Comparison of ENCODE assay signal across 9 cellular contexts in the genomic region with DNA sequence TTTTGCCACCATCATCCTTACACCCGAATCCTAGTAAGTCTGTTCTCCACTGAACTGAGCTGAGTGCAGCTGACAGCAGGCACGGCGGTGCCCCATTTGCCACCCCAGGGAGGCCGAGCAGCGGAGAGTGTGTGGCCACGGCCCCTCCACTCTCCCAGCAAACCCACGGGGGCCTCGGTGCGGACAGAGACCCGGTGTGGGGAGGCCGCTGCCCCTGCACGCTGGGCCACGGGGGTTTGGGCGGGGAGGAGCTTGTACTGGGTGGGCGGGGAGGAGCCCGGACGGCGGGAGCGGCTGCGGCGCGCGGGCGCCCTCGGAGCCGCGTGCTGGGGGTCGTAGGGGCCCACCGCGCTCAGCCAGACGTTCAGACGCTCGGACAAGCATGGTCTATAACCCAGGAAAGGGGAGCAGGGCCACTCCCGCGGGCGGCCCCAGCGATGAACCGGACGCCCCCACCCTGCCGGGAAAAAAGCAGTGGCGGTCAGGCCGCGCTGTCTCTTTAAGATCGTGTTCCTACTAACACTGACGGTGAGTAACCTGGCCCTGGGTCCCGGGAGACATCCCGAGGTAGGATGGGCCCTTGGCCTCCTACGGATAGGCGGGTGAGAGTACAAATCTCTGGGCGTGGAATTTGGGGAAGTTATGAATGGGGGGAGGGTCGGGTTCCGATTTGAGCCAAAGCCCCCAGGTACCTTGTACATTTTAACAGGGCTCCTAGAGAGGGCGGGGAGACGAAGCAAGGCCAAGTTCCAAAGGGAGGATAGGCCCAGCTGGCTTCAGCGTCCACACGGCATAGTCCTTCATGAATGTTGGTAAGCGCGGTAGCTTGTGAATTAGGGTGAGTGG. TPM values are rescaled to one million over a fixed set of nuclear protein-coding genes. Genes with fewer than 3 reads are reported as not detected.
DNase-seq lines count a peak whose midpoint lies in the region; ATAC-seq, FAIRE-seq and TF ChIP-seq lines count a peak whose summit lies in the region.
"Had no signal": no experiment of that assay in that cellular context is flagged by ENCODE, and none has a peak within 500 bp of the region (broad histone marks: within the 10 kb centered on the region; RNA-seq: fewer than 3 reads in every experiment).

A gene with protein sequence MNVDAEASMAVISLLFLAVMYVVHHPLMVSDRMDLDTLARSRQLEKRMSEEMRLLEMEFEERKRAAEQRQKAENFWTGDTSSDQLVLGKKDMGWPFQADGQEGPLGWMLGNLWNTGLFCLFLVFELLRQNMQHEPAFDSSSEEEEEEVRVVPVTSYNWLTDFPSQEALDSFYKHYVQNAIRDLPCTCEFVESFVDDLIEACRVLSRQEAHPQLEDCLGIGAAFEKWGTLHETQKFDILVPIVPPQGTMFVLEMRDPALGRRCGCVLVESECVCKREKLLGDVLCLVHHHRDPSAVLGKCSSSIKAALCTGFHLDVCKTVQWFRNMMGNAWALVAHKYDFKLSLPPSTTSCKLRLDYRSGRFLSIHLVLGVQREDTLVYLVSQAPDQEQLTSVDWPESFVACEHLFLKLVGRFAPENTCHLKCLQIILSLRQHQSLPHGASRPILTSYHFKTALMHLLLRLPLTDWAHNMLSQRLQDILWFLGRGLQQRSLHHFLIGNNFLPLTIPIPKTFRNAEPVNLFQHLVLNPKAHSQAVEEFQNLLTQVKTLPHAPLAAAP (plus strand): TSS at position 280 of the 846 bp plus-strand sequence. CDS start 523 bp downstream, at position 803.

- H3K9ac ChIP-seq in NT2/D1 (ENCODE audit: insufficient read length, low read depth): peak within 1 kb of the TSS; percentile 77
- peak within 1 kb of the TSS; percentile 37 for H3K9ac ChIP-seq in adipocyte (ENCODE audit: low read length)
- H3K9ac ChIP-seq in keratinocyte (ENCODE audit: control insufficient read depth, extremely low read depth, insufficient read depth, low read length): peak within 1 kb of the TSS; percentile 45

- H3K4me2 ChIP-seq in keratinocyte (ENCODE audit: control insufficient read depth, extremely low read depth, insufficient read depth, low read depth, low read length): peak within 1 kb of the TSS; percentile 58

- H3K4me1 ChIP-seq in NT2/D1 (ENCODE audit: insufficient read depth, insufficient read length): peaks cover 2% of the 10 kb centered on the region
- H3K4me1 ChIP-seq in adipocyte (ENCODE audit: control insufficient read depth, insufficient read depth, low read length): peaks cover 27% of the 10 kb centered on the region
- peaks cover 27% of the 10 kb centered on the region for H3K4me1 ChIP-seq in keratinocyte (ENCODE audit: control insufficient read depth, extremely low read depth, insufficient read depth, low read length)

- FAIRE-seq in keratinocyte (lab: Jason Lieb, UNC): no peak

- H2AFZ ChIP-seq in keratinocyte (ENCODE audit: control insufficient read depth, low read length): peak within 1 kb of the TSS; percentile 81

- peak within 1 kb of the TSS; percentile 61 for H3K4me3 ChIP-seq in NT2/D1 (ENCODE audit: insufficient read length, low read depth)
- H3K4me3 ChIP-seq in adipocyte (ENCODE audit: low read length): peak within 1 kb of the TSS; percentile 71
- H3K4me3 ChIP-seq in keratinocyte (ENCODE audit: control insufficient read depth in 2 of 3, extremely low read depth in 1 of 3, insufficient read depth in 2 of 3, low read depth in 1 of 3, low read length in 3 of 3): peak within 1 kb of the TSS; percentile 16 to 61 (median 49)

- peaks cover 62% of the 10 kb centered on the region for H3K27me3 ChIP-seq in NT2/D1 (ENCODE audit: insufficient read depth, insufficient read length)
- peaks cover 24% of the 10 kb centered on the region for H3K27me3 ChIP-seq in adipocyte (replicated peaks; ENCODE audit: control insufficient read depth, insufficient read depth, low read length)
- H3K27me3 ChIP-seq in keratinocyte (ENCODE audit: control insufficient read depth, extremely low read depth, insufficient read depth, low read length): peaks cover 21% of the 10 kb centered on the region

- no peaks in the 10 kb centered on the region for H3K9me1 ChIP-seq in keratinocyte (ENCODE audit: control insufficient read depth, extremely low read depth, insufficient read depth, low read length)

- H3K9me3 ChIP-seq in NT2/D1 (ENCODE audit: insufficient read depth, low read length): no peaks in the 10 kb centered on the region
- H3K9me3 ChIP-seq in adipocyte (ENCODE audit: control insufficient read depth, low read length): no peaks in the 10 kb centered on the region
- H3K9me3 ChIP-seq in keratinocyte (ENCODE audit: control insufficient read depth, low read depth, low read length): no peaks in the 10 kb centered on the region

- dilution Hi-C loops in keratinocyte (cut with MboI; ENCODE audit: extremely low pct_ligation_motif_present, low sequenced_read_pairs): no loop called here

- ATAC-seq in GM18907 (IDR thresholded peaks at IDR 0.05; ENCODE audit: unreplicated experiment): no peak

- no peak for TF ChIP-seq CTCF in keratinocyte (optimal IDR thresholded peaks at IDR 0.05 in 1 of 3, IDR thresholded peaks at IDR 0.05 in 1 of 3, conservative IDR thresholded peaks at IDR 0.05 in 1 of 3; ENCODE audit: extremely low read depth in 1 of 3, insufficient read depth in 2 of 3, low read length in 3 of 3)

- DNase-seq in NCI-H1417 (lab: John Stamatoyannopoulos, UW): peak in 2 of 3 experiments; percentile 51 to 64
- DNase-seq in NCI-H1417 treated with DMSO at 0.1 percent for 48 hours (lab: John Stamatoyannopoulos, UW): no peak
- no peak for DNase-seq in NT2/D1 (ENCODE audit: low read depth, low spot score)
- DNase-seq in adipocyte (ENCODE audit: low read depth): no peak
- no peak for DNase-seq in keratinocyte (ENCODE audit: low read depth, low spot score)
- DNase-seq in stimulated activated CD4-positive, alpha-beta T cell treated with anti-CD3 and anti-CD28 coated beads, Interleukin-4, amount 100 ng/mL, for 4 hours: peak; percentile 12 to 45
- DNase-seq in A172 (ENCODE audit: low spot score): no peak

- H3K36me3 ChIP-seq in NT2/D1 (ENCODE audit: insufficient read depth, insufficient read length, low read length) (peaks cover 20% of the 10 kb centered on the region), adipocyte (ENCODE audit: control insufficient read depth, insufficient read depth, low read length, severe bottlenecking) (no peaks in the 10 kb centered on the region), keratinocyte (ENCODE audit: control insufficient read depth in 2 of 2, extremely low read depth in 1 of 2, insufficient read depth in 2 of 2, low read length in 2 of 2) (peaks cover 0 to 4% of the 10 kb centered on the region in 2 experiments)

- peak within 1 kb of the TSS; percentile 28 for H3K27ac ChIP-seq in keratinocyte (ENCODE audit: control insufficient read depth, insufficient read depth, low read length)
- H3K27ac ChIP-seq: C4-2B had no signal

- no peaks in the 10 kb centered on the region for H3K79me2 ChIP-seq in keratinocyte (ENCODE audit: control insufficient read depth, insufficient read depth, low read length)

- no peaks in the 10 kb centered on the region for H4K20me1 ChIP-seq in keratinocyte (ENCODE audit: control insufficient read depth, extremely low read depth, insufficient read depth, low read length)

RNA-seq across cellular contexts. Expression of the gene that starts here (rescaled TPM):
- 0.28 to 0.66 TPM (median 0.58 TPM) in 3 replicates for polyA plus RNA-seq in keratinocyte
- not detected for polyA plus RNA-seq in keratinocyte (2011; ENCODE audit: low read depth)
- 0.10 and 0.11 TPM in 2 replicates for polyA plus RNA-seq in keratinocyte (2011; cell fraction: cytosol; rRNA removed)
- polyA plus RNA-seq in keratinocyte (2011; cell fraction: nucleus; rRNA removed): 0.39 and 0.49 TPM in 2 replicates
- 0.07 and 0.72 TPM in 2 replicates for polyA plus RNA-seq in keratinocyte (2012; ENCODE audit: low replicate concordance)
- 0.20 to 0.79 TPM (median 0.26 TPM) in 3 replicates for polyA minus RNA-seq in keratinocyte
- not detected for polyA minus RNA-seq in keratinocyte (2011; cell fraction: cytosol; rRNA and poly(A)+ RNA removed)
- polyA minus RNA-seq in keratinocyte (2011; cell fraction: nucleus; rRNA and poly(A)+ RNA removed): not detected in 2 replicates
- not detected in 2 replicates for total RNA-seq in A172 (2014; rRNA removed; shearing (Covaris generic))

Comparison
In these comparisons a context has a peak if more than half of its experiments do, and no peak if none do; other contexts are left out.
1. DNase-seq: peak in NCI-H1417 (2 of 3) and stimulated activated CD4-positive, alpha-beta T cell treated with anti-CD3 and anti-CD28 coated beads, Interleukin-4, amount 100 ng/mL, for 4 hours (2 of 2); none in NCI-H1417 treated with DMSO at 0.1 percent for 48 hours (single experiment), NT2/D1 (single experiment), adipocyte (single experiment), keratinocyte (single experiment) and A172 (single experiment).
2. Peak in every context shown above with its lines, with median percentiles within 50 percentile points of each other: H3K4me3 ChIP-seq and H3K9ac ChIP-seq.